Comparison of ENCODE assay signal across 10 cellular contexts in genomic region chr18:61551586-61551985, GRCh38.
A peak's percentile ranks its signal among the peaks of the same experiment; 100 is the strongest.
DNase-seq lines count a peak whose midpoint lies in the region; ATAC-seq, FAIRE-seq and TF ChIP-seq lines count a peak whose summit lies in the region.
"Had no signal": no experiment of that assay in that cellular context is flagged by ENCODE, and none has a peak within 500 bp of the region (broad histone marks: within the 10 kb centered on the region; RNA-seq: fewer than 3 reads in every experiment).

No MANE protein-coding gene starts in this region.

- H3K36me3 ChIP-seq in small intestine (ENCODE audit: control insufficient read depth in 2 of 2, insufficient read depth in 2 of 2, low read length in 2 of 2) = no peaks in the 10 kb centered on the region

- DNase-seq in CD4-positive, alpha-beta T cell = no peak
- DNase-seq in NCI-H2227 treated with DMSO at 0.1 percent for 48 hours (lab: John Stamatoyannopoulos, UW) = peak; percentile 58
- DNase-seq in amniotic epithelial cell (ENCODE audit: low read depth) = peak; percentile 85
- DNase-seq in right cardiac atrium = no peak
- DNase-seq in small intestine = peak; percentile 77
- no peak for DNase-seq in activated T-cell treated with anti-CD3 and anti-CD28 coated beads, Interleukin-2, amount 50 U/mL, for 48 hours

- peak; percentile 69 for TF ChIP-seq CTCF in CD4-positive, alpha-beta T cell (IDR thresholded peaks at IDR 0.05)

- intact Hi-C loops in CD4-positive, alpha-beta T cell (cut with DNase I, micrococcal nuclease) = no loop called here
- intact Hi-C loops in right cardiac atrium (cut with DNase I) = loop anchor here in 3 of 4 donors (5.0 to 10.0 kb wide), 2 partner anchors 343 to 576 kb away; partner anchors contain the start of gene RNF152 (in 3 of the 3)

- H3K27ac Mint-ChIP-seq in CD4-positive, alpha-beta T cell = no peak overlapping the region
- H3K27ac Mint-ChIP-seq: T-helper 1 cell treated with Interleukin-12 subunit alpha and Interleukin-12 subunit beta and Interleukin-4 antibody, amounts not matched to agents 30 μg/mL and 1 μg/mL, for 36 hours had no signal

- no peaks in the 10 kb centered on the region for H3K27me3 Mint-ChIP-seq in CD4-positive, alpha-beta T cell

- FAIRE-seq in small intestine (lab: Jason Lieb, UNC) = no peak

- H3K27ac ChIP-seq in CD4-positive, alpha-beta T cell (ENCODE audit: low read depth, low read length) = no peak overlapping the region
- no peak overlapping the region for H3K27ac ChIP-seq in right cardiac atrium (ENCODE audit: low read length)
- H3K27ac ChIP-seq in small intestine (ENCODE audit: low read depth in 1 of 2, low read length in 1 of 2) = no peak overlapping the region
- H3K27ac ChIP-seq: skin epidermis had no signal

- ATAC-seq in CD4-positive, alpha-beta T cell (ENCODE audit: poor library complexity) = no peak
- ATAC-seq in GM18861 (IDR thresholded peaks at IDR 0.05; ENCODE audit: unreplicated experiment) (peak; percentile 72), HG03097 (IDR thresholded peaks at IDR 0.05; ENCODE audit: low FRiP score, unreplicated experiment) (peak; percentile 71), right cardiac atrium (peak; percentile 74 to 76)

- H3K4me3 ChIP-seq in right cardiac atrium (ENCODE audit: low read length) = no peak overlapping the region
- H3K4me3 ChIP-seq in small intestine (ENCODE audit: low read depth in 1 of 2, low read length in 2 of 2) = no peak overlapping the region
- H3K4me3 ChIP-seq: skin epidermis had no signal

- no peaks in the 10 kb centered on the region for H3K27me3 ChIP-seq in CD4-positive, alpha-beta T cell (ENCODE audit: control insufficient read depth, insufficient read depth, low read length)
- H3K27me3 ChIP-seq in right cardiac atrium (ENCODE audit: control insufficient read depth, insufficient read depth) (no peaks in the 10 kb centered on the region), small intestine (ENCODE audit: control insufficient read depth in 2 of 2, insufficient read depth in 2 of 2, low read length in 2 of 2) (no peaks in the 10 kb centered on the region)

- H3K4me3 Mint-ChIP-seq in CD4-positive, alpha-beta T cell = no peak overlapping the region
- H3K4me3 Mint-ChIP-seq: T-helper 1 cell treated with Interleukin-12 subunit alpha and Interleukin-12 subunit beta and Interleukin-4 antibody, amounts not matched to agents 30 μg/mL and 1 μg/mL, for 36 hours had no signal

- H3K4me1 Mint-ChIP-seq in CD4-positive, alpha-beta T cell (ENCODE audit: low read depth) = peaks cover 5% of the 10 kb centered on the region

- POLR2A ChIA-PET in CD4-positive, alpha-beta T cell (lab: Charles Lee) = no interaction called here

- H3K4me1 ChIP-seq in right cardiac atrium (ENCODE audit: control insufficient read depth, insufficient read depth, low read length) (no peaks in the 10 kb centered on the region), small intestine (ENCODE audit: control insufficient read depth in 2 of 2, insufficient read depth in 1 of 2, low read depth in 1 of 2, low read length in 1 of 2) (no peaks in the 10 kb centered on the region)

- no peaks in the 10 kb centered on the region for H3K9me3 ChIP-seq in CD4-positive, alpha-beta T cell (ENCODE audit: control insufficient read depth, low read length)
- no peaks in the 10 kb centered on the region for H3K9me3 ChIP-seq in right cardiac atrium (ENCODE audit: control insufficient read depth, low read length)
- no peaks in the 10 kb centered on the region for H3K9me3 ChIP-seq in small intestine (ENCODE audit: control insufficient read depth, low read depth)

- no peaks in the 10 kb centered on the region for H3K9me3 Mint-ChIP-seq in CD4-positive, alpha-beta T cell
- H3K9me3 Mint-ChIP-seq: T-helper 1 cell treated with Interleukin-12 subunit alpha and Interleukin-12 subunit beta and Interleukin-4 antibody, amounts not matched to agents 30 μg/mL and 1 μg/mL, for 36 hours had no signal

- CTCF ChIA-PET in CD4-positive, alpha-beta T cell (lab: Charles Lee) = no interaction called here

- no peaks in the 10 kb centered on the region for H3K36me3 Mint-ChIP-seq in CD4-positive, alpha-beta T cell (ENCODE audit: low read depth)

- WGBS in right cardiac atrium = 18% methylated on average over 5 of the region's 5 CpGs
- 24 to 29% (median 28%) methylated on average over 5 of the region's 5 CpGs for WGBS in small intestine, 3 donors

Comparison
In these comparisons a context has a peak if more than half of its experiments do, and no peak if none do; other contexts are left out.
1. DNase-seq: peak in NCI-H2227 treated with DMSO at 0.1 percent for 48 hours (single experiment), amniotic epithelial cell (single experiment) and small intestine (single experiment); none in CD4-positive, alpha-beta T cell (0 of 10), right cardiac atrium (0 of 3) and activated T-cell treated with anti-CD3 and anti-CD28 coated beads, Interleukin-2, amount 50 U/mL, for 48 hours (0 of 2).
2. intact Hi-C loops: an anchor here in right cardiac atrium (5.0 to 10.0 kb wide); none called in CD4-positive, alpha-beta T cell.